In genomic region chr4:132332932-132333722, GRCh38 we compare ENCODE assay signal across 13 cellular contexts.
DNase-seq lines count a peak whose midpoint lies in the region; TF ChIP-seq lines count a peak whose summit lies in the region.
"Had no signal": no experiment of that assay in that cellular context is flagged by ENCODE, and none has a peak within 500 bp of the region (broad histone marks: within the 10 kb centered on the region; RNA-seq: fewer than 3 reads in every experiment).

No MANE protein-coding gene starts in this region.

- H3K27me3 ChIP-seq in H7 (ENCODE audit: control insufficient read depth, insufficient read depth, low read length) (no peaks in the 10 kb centered on the region), sigmoid colon (no peaks in the 10 kb centered on the region)
- H3K27me3 ChIP-seq: left lung had no signal

- H3K4me3 ChIP-seq in H7 (ENCODE audit: insufficient read depth, low read depth, low read length) (no peak overlapping the region), fibroblast of pulmonary artery (replicated peaks; ENCODE audit: low read depth, low read length) (no peak overlapping the region), sigmoid colon (no peak overlapping the region)
- H3K4me3 ChIP-seq: left lung, prostate gland had no signal

- no peaks in the 10 kb centered on the region for H3K4me1 ChIP-seq in sigmoid colon
- H3K4me1 ChIP-seq: left lung, prostate gland had no signal

- in situ Hi-C loops in SK-MEL-5 (cut with HindIII; ENCODE audit: low pct_unique_long_range_greater_than_20kb, low sequenced_read_pairs): no loop called here

- TF ChIP-seq EP300 in sigmoid colon (IDR thresholded peaks at IDR 0.05): no peak

- no peak for TF ChIP-seq POLR2A in sigmoid colon (IDR thresholded peaks at IDR 0.05)

- TF ChIP-seq CTCF in fibroblast of pulmonary artery (IDR thresholded peaks at IDR 0.05; ENCODE audit: low read length, missing control alignments) (peak; percentile 35), sigmoid colon (IDR thresholded peaks at IDR 0.05) (no peak)

- intact Hi-C loops in sigmoid colon (cut with DNase I) (no loop called here), posterior cingulate gyrus (cut with DNase I) (no loop called here)

- H3K27ac ChIP-seq in sigmoid colon: no peak overlapping the region
- H3K27ac ChIP-seq: left lung, prostate gland had no signal

- DNase-seq in A172 (ENCODE audit: low spot score) (peak; percentile 32), H7 (peak; percentile 5), SK-MEL-5 (ENCODE audit: low read depth, low spot score) (peak; percentile 59), fibroblast of pulmonary artery (ENCODE audit: low read depth) (peak; percentile 20), NCI-H1105 treated with DMSO at 0.1 percent for 48 hours (lab: John Stamatoyannopoulos, UW) (no peak), sigmoid colon (no peak), posterior cingulate gyrus (no peak)
- no peak for DNase-seq in stimulated activated CD4-positive, alpha-beta T cell treated with anti-CD3 and anti-CD28 coated beads, Interleukin-12 subunit alpha, Interleukin-12 subunit beta, amount 100 ng/mL, for 4 hours
- DNase-seq: activated CD4-positive, alpha-beta T cell treated with anti-CD3 and anti-CD28 coated beads for 48 hours; activated naive CD8-positive, alpha-beta T cell treated with anti-CD3 and anti-CD28 coated beads for 36 hours; C1 segment of cervical spinal cord; left lung had no signal

- H3K36me3 ChIP-seq in H7 (replicated peaks; ENCODE audit: control insufficient read depth, insufficient read depth, low read length) (no peaks in the 10 kb centered on the region), sigmoid colon (no peaks in the 10 kb centered on the region)
- H3K36me3 ChIP-seq: left lung, prostate gland had no signal

- WGBS in sigmoid colon, 2 donors: 49 to 88% methylated on average over 1 of the region's 1 CpG

- H3K9me3 ChIP-seq in sigmoid colon: no peaks in the 10 kb centered on the region
- H3K9me3 ChIP-seq: left lung, prostate gland had no signal

Comparison
In these comparisons a context has a peak if more than half of its experiments do, and no peak if none do; other contexts are left out.
1. DNase-seq: peak in A172 (single experiment), H7 (single experiment), SK-MEL-5 (single experiment) and fibroblast of pulmonary artery (single experiment); none in NCI-H1105 treated with DMSO at 0.1 percent for 48 hours (single experiment), stimulated activated CD4-positive, alpha-beta T cell treated with anti-CD3 and anti-CD28 coated beads, Interleukin-12 subunit alpha, Interleukin-12 subunit beta, amount 100 ng/mL, for 4 hours (single experiment), sigmoid colon (single experiment) and posterior cingulate gyrus (0 of 10).